13 cellular contexts compared by ENCODE assay signal in the genomic region with DNA sequence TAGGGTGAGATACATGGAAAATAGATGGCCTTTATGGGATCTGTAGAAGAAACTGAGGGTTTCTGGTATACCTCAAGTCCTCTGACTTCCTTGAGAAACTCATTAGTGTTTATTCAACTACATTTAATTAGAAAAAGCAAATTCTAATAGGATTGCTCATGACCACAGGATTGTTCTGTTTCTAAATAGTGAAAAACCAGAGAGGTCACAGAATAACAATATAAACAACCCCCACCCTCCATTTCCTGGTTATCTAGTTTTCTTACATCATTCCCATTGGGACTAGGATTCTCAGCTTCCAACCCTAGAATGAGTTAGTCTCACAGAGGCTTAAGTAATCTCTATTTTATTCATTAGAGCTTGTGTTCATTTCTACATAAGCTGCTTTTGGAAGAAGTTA. TPM values are rescaled to one million over a fixed set of nuclear protein-coding genes. Genes with fewer than 3 reads are reported as not detected.
A peak's percentile ranks its signal among the peaks of the same experiment; 100 is the strongest.
DNase-seq lines count a peak whose midpoint lies in the region; ATAC-seq and TF ChIP-seq lines count a peak whose summit lies in the region.
"Had no signal": no experiment of that assay in that cellular context is flagged by ENCODE, and none has a peak within 500 bp of the region (broad histone marks: within the 10 kb centered on the region; RNA-seq: fewer than 3 reads in every experiment).

No MANE protein-coding gene starts in this region.

- no peak for TF ChIP-seq CTCF in HFFc6 (IDR thresholded peaks at IDR 0.05)
- no peak for TF ChIP-seq CTCF in chondrocyte (IDR thresholded peaks at IDR 0.05)
- TF ChIP-seq CTCF in GM20000 (IDR thresholded peaks at IDR 0.05; ENCODE audit: extremely low read depth, missing control alignments), result no peak

- H3K4me1 ChIP-seq in Karpas-422 (ENCODE audit: low read length), result no peaks in the 10 kb centered on the region

- no peak overlapping the region for H3K9ac ChIP-seq in Karpas-422 (ENCODE audit: low read length)

- no peak for ATAC-seq in stimulated activated naive B cell treated with anti-CD40 and anti-IgM and Interleukin-4, amounts not matched to agents 10 μg/mL and 1 μg/mL and 100 μg/mL, for 72 hours (replicated peaks)
- ATAC-seq in GM21381 (IDR thresholded peaks at IDR 0.05; ENCODE audit: unreplicated experiment), result no peak

- H2AFZ ChIP-seq in Karpas-422 (ENCODE audit: low read length), result no peak overlapping the region

- H3K4me2 ChIP-seq in Karpas-422 (ENCODE audit: low read depth, low read length, poor library complexity, severe bottlenecking), result no peak overlapping the region

- H3K4me3 Mint-ChIP-seq in HFFc6, result peak overlapping the region; percentile 71; the same call in 1 of the 2 replicates
- no peak overlapping the region for H3K4me3 Mint-ChIP-seq in chondrocyte (ENCODE audit: unreplicated experiment)
- H3K4me3 Mint-ChIP-seq in stimulated activated naive B cell treated with anti-CD40 and anti-IgM and Interleukin-4, amounts not matched to agents 10 μg/mL and 1 μg/mL and 100 μg/mL, for 72 hours, result no peak overlapping the region

- peaks cover 61% of the 10 kb centered on the region for H3K36me3 Mint-ChIP-seq in HFFc6 (ENCODE audit: low read depth)
- peaks cover 59% of the 10 kb centered on the region for H3K36me3 Mint-ChIP-seq in chondrocyte (ENCODE audit: low read depth)
- H3K36me3 Mint-ChIP-seq in stimulated activated naive B cell treated with anti-CD40 and anti-IgM and Interleukin-4, amounts not matched to agents 10 μg/mL and 1 μg/mL and 100 μg/mL, for 72 hours, result peaks cover 33 to 56% of the 10 kb centered on the region in 2 donors

- peaks cover 55% of the 10 kb centered on the region for H3K79me2 ChIP-seq in Karpas-422 (ENCODE audit: low read length)

- no peak overlapping the region for H3K4me3 ChIP-seq in Karpas-422 (ENCODE audit: low read length)
- H3K4me3 ChIP-seq: skin epidermis had no signal

- DNase-seq in AG08395 (ENCODE audit: low spot score) (peak; percentile 87), HFFc6 (peak; percentile 88), chondrocyte (ENCODE audit: low spot score) (no peak), kidney tubule cell (ENCODE audit: low spot score) (peak; percentile 26), Karpas-422 (no peak), GM20000 (ENCODE audit: low spot score) (no peak)
- no peak for DNase-seq in stimulated activated naive B cell treated with anti-CD40 and anti-IgM and Interleukin-4, amounts not matched to agents 10 μg/mL and 1 μg/mL and 100 μg/mL, for 72 hours
- DNase-seq: anterior cingulate cortex, NCI-H510A treated with DMSO at 0.1 percent for 48 hours, SHP77 had no signal

- H3K27ac Mint-ChIP-seq in HFFc6 (peak overlapping the region; percentile 90), chondrocyte (ENCODE audit: unreplicated experiment) (peak overlapping the region; percentile 82)
- no peak overlapping the region for H3K27ac Mint-ChIP-seq in stimulated activated naive B cell treated with anti-CD40 and anti-IgM and Interleukin-4, amounts not matched to agents 10 μg/mL and 1 μg/mL and 100 μg/mL, for 72 hours

- H3K27me3 ChIP-seq in Karpas-422 (ENCODE audit: low read length), result no peaks in the 10 kb centered on the region

- no peaks in the 10 kb centered on the region for H3K9me3 Mint-ChIP-seq in HFFc6
- no peaks in the 10 kb centered on the region for H3K9me3 Mint-ChIP-seq in chondrocyte (ENCODE audit: low read depth)
- H3K9me3 Mint-ChIP-seq in stimulated activated naive B cell treated with anti-CD40 and anti-IgM and Interleukin-4, amounts not matched to agents 10 μg/mL and 1 μg/mL and 100 μg/mL, for 72 hours, result no peaks in the 10 kb centered on the region

- H3K27ac ChIP-seq in Karpas-422 (ENCODE audit: low read length), result no peak overlapping the region
- H3K27ac ChIP-seq: C4-2B had no signal

- no peaks in the 10 kb centered on the region for H3K9me3 ChIP-seq in Karpas-422 (ENCODE audit: low read length)

- peaks cover 57% of the 10 kb centered on the region for H3K4me1 Mint-ChIP-seq in HFFc6 (ENCODE audit: low read depth)
- H3K4me1 Mint-ChIP-seq in chondrocyte (ENCODE audit: low read depth), result peaks cover 38% of the 10 kb centered on the region
- H3K4me1 Mint-ChIP-seq in stimulated activated naive B cell treated with anti-CD40 and anti-IgM and Interleukin-4, amounts not matched to agents 10 μg/mL and 1 μg/mL and 100 μg/mL, for 72 hours, result peaks cover 1 to 11% of the 10 kb centered on the region in 2 donors

- H3K27me3 Mint-ChIP-seq in HFFc6 (ENCODE audit: insufficient read depth), result no peaks in the 10 kb centered on the region
- H3K27me3 Mint-ChIP-seq in chondrocyte (ENCODE audit: low read depth), result no peaks in the 10 kb centered on the region
- H3K27me3 Mint-ChIP-seq in stimulated activated naive B cell treated with anti-CD40 and anti-IgM and Interleukin-4, amounts not matched to agents 10 μg/mL and 1 μg/mL and 100 μg/mL, for 72 hours, result no peaks in the 10 kb centered on the region

- no peaks in the 10 kb centered on the region for H3K9me2 ChIP-seq in Karpas-422 (replicated peaks; ENCODE audit: insufficient read depth, low read length)

- peaks cover 54% of the 10 kb centered on the region for H4K20me1 ChIP-seq in Karpas-422 (ENCODE audit: insufficient read depth, low read depth, low read length)

- H3K36me3 ChIP-seq in Karpas-422 (ENCODE audit: insufficient read depth, low read length), result peaks cover 87% of the 10 kb centered on the region

RNA-seq across cellular contexts. Expression of a gene that starts 30.0 kb away (rescaled TPM):
- total RNA-seq in HFFc6 (2021; fragmentation: NEBNext Ultra II Directional; extraction: Animal tissue kit (Norgen Biotek cat#: 25700)), result 100 to 1,000 TPM; 289 to 358 (median 312) TPM
- 182 to 262 TPM (median 186 TPM) in 3 replicates for total RNA-seq in chondrocyte
- 126 and 187 TPM in 2 replicates for total RNA-seq in Karpas-422 (2014; rRNA removed; shearing (Covaris generic); ENCODE audit: low replicate concordance)

RNA-seq across cellular contexts. Expression of a gene that starts 30.3 kb away (rescaled TPM):
- total RNA-seq in HFFc6 (2021; fragmentation: NEBNext Ultra II Directional; extraction: Animal tissue kit (Norgen Biotek cat#: 25700)), result 10 to 100 TPM; 70.2 to 91.7 (median 80.2) TPM
- total RNA-seq in chondrocyte, result 48.4 to 65.1 TPM (median 49.8 TPM) in 3 replicates
- total RNA-seq in Karpas-422 (2014; rRNA removed; shearing (Covaris generic); ENCODE audit: low replicate concordance), result 24.7 and 47.0 TPM in 2 replicates

Comparison
In these comparisons a context has a peak if more than half of its experiments do, and no peak if none do; other contexts are left out.
1. DNase-seq: peak in AG08395 (single experiment), HFFc6 (single experiment) and kidney tubule cell (single experiment); none in chondrocyte (single experiment), Karpas-422 (single experiment), GM20000 (single experiment) and stimulated activated naive B cell treated with anti-CD40 and anti-IgM and Interleukin-4, amounts not matched to agents 10 μg/mL and 1 μg/mL and 100 μg/mL, for 72 hours (single experiment).